ENCODE assay signal across 27 cellular contexts in the genomic region with DNA sequence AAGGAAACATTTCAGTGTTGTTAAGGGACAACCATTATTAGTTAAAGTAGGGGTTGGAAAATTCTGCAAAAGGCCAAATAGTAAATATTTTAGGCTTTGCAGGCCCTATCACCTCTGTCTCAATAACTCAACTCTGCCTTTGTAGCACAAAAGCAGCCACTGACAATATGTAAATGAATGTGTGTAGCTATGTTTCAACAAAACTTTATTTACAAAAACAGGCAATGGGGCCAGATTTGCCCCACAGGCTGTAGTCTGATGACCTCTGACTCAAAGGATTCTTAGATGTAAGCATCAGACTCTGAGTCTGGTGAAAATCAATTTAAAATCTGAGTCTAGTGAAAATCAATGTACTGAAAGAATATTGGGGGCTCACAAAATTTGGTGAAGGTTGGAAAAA.
"Had no signal": no experiment of that assay in that cellular context is flagged by ENCODE, and none has a peak within 500 bp of the region (broad histone marks: within the 10 kb centered on the region; RNA-seq: fewer than 3 reads in every experiment).

No MANE protein-coding gene starts in this region.

- H3K9me3 ChIP-seq: ovary, psoas muscle, stomach, thoracic aorta, thyroid gland, tibial nerve, upper lobe of left lung, vagina had no signal

- H3K27ac Mint-ChIP-seq: natural killer cell; nephron; neural progenitor cell; stimulated activated effector memory CD8-positive, alpha-beta T cell treated with anti-CD3 and anti-CD28 coated beads, Interleukin-12 subunit alpha, Interleukin-12 subunit beta, amount 100 ng/mL, for 72 hours; stimulated activated naive B cell treated with anti-CD40 and anti-IgM and Interleukin-4, amounts not matched to agents 10 μg/mL and 1 μg/mL and 100 μg/mL, for 72 hours; stimulated activated naive CD8-positive, alpha-beta T cell treated with anti-CD3 and anti-CD28 coated beads, Interleukin-15, Interleukin-2, amounts not matched to agents 100 ng/mL and 50 ng/mL, for 24 hours had no signal

- H3K36me3 ChIP-seq: neural progenitor cell, ovary, stomach, thoracic aorta, thyroid gland, tibial nerve, upper lobe of left lung, vagina had no signal

- H3K4me1 ChIP-seq: parathyroid adenoma, thyroid gland, tibial nerve, upper lobe of left lung, vagina had no signal

- H3K9me3 Mint-ChIP-seq: natural killer cell; nephron; neural progenitor cell; stimulated activated effector memory CD8-positive, alpha-beta T cell treated with anti-CD3 and anti-CD28 coated beads, Interleukin-12 subunit alpha, Interleukin-12 subunit beta, amount 100 ng/mL, for 72 hours; stimulated activated naive B cell treated with anti-CD40 and anti-IgM and Interleukin-4, amounts not matched to agents 10 μg/mL and 1 μg/mL and 100 μg/mL, for 72 hours; stimulated activated naive CD8-positive, alpha-beta T cell treated with anti-CD3 and anti-CD28 coated beads, Interleukin-15, Interleukin-2, amounts not matched to agents 100 ng/mL and 50 ng/mL, for 24 hours had no signal

- H2AFZ ChIP-seq: neural progenitor cell, parathyroid adenoma had no signal

- H3K27me3 ChIP-seq: neural progenitor cell, ovary, stomach, thyroid gland, tibial nerve, upper lobe of left lung, vagina had no signal

- H3K4me3 ChIP-seq: neural progenitor cell, ovary, psoas muscle, skin epidermis, stomach, thoracic aorta, thyroid gland, tibial nerve, upper lobe of left lung, vagina had no signal

- H3K36me3 Mint-ChIP-seq: natural killer cell; neural progenitor cell; stimulated activated effector memory CD8-positive, alpha-beta T cell treated with anti-CD3 and anti-CD28 coated beads, Interleukin-12 subunit alpha, Interleukin-12 subunit beta, amount 100 ng/mL, for 72 hours; stimulated activated naive B cell treated with anti-CD40 and anti-IgM and Interleukin-4, amounts not matched to agents 10 μg/mL and 1 μg/mL and 100 μg/mL, for 72 hours had no signal

- H3K27me3 Mint-ChIP-seq: progenitor cell of endocrine pancreas; stimulated activated naive CD8-positive, alpha-beta T cell treated with anti-CD3 and anti-CD28 coated beads, Interleukin-15, Interleukin-2, amounts not matched to agents 100 ng/mL and 50 ng/mL, for 24 hours had no signal

- ATAC-seq: natural killer cell; psoas muscle; right cardiac atrium; sciatic nerve; stimulated activated effector memory CD8-positive, alpha-beta T cell treated with anti-CD3 and anti-CD28 coated beads, Interleukin-12 subunit alpha, Interleukin-12 subunit beta, amount 100 ng/mL, for 72 hours; stimulated activated naive B cell treated with anti-CD40 and anti-IgM and Interleukin-4, amounts not matched to agents 10 μg/mL and 1 μg/mL and 100 μg/mL, for 72 hours had no signal

- H3K4me2 ChIP-seq: neural progenitor cell had no signal

- H3K9ac ChIP-seq: neural progenitor cell, parathyroid adenoma had no signal

- DNase-seq: natural killer cell; occipital lobe; ovary; posterior cingulate gyrus; psoas muscle; right cardiac atrium; stimulated activated CD4-positive, alpha-beta T cell treated with anti-CD3 and anti-CD28 coated beads, Interleukin-15, amount 100 ng/mL, for 24 hours; stimulated activated CD4-positive, alpha-beta T cell treated with anti-CD3 and anti-CD28 coated beads, Interleukin-2, amount 100 ng/mL, for 24 hours; stimulated activated CD4-positive, alpha-beta T cell treated with anti-CD3 and anti-CD28 coated beads, Interleukin-2, amount 100 ng/mL, for 48 hours; stimulated activated CD4-positive, alpha-beta T cell treated with anti-CD3 and anti-CD28 coated beads, Interleukin-4, amount 100 ng/mL, for 24 hours; stimulated activated naive B cell treated with anti-CD40 and anti-IgM and Interleukin-4, amounts not matched to agents 10 μg/mL and 1 μg/mL and 100 μg/mL, for 72 hours; stimulated activated naive CD4-positive, alpha-beta T cell treated with Interleukin-2 at 50 U/mL for 16 hours; stomach; thyroid gland; trophoblast cell; upper lobe of left lung had no signal

- H3K27ac ChIP-seq: neural progenitor cell, ovary, parathyroid adenoma, psoas muscle, skin epidermis, stomach, thoracic aorta, thyroid gland, tibial nerve, upper lobe of left lung, vagina had no signal

- H3K4me3 Mint-ChIP-seq: natural killer cell; nephron; neural progenitor cell; stimulated activated effector memory CD8-positive, alpha-beta T cell treated with anti-CD3 and anti-CD28 coated beads, Interleukin-12 subunit alpha, Interleukin-12 subunit beta, amount 100 ng/mL, for 72 hours; stimulated activated naive B cell treated with anti-CD40 and anti-IgM and Interleukin-4, amounts not matched to agents 10 μg/mL and 1 μg/mL and 100 μg/mL, for 72 hours; stimulated activated naive CD8-positive, alpha-beta T cell treated with anti-CD3 and anti-CD28 coated beads, Interleukin-15, Interleukin-2, amounts not matched to agents 100 ng/mL and 50 ng/mL, for 24 hours had no signal

- H3K4me1 Mint-ChIP-seq: natural killer cell had no signal

- H3K79me2 ChIP-seq: parathyroid adenoma had no signal
